Comparison of ENCODE assay signal across 11 cellular contexts in genomic region chr1:164748253-164748899, GRCh38.
A peak's percentile ranks its signal among the peaks of the same experiment; 100 is the strongest.
DNase-seq lines count a peak whose midpoint lies in the region; ATAC-seq and TF ChIP-seq lines count a peak whose summit lies in the region.
"Had no signal": no experiment of that assay in that cellular context is flagged by ENCODE, and none has a peak within 500 bp of the region (broad histone marks: within the 10 kb centered on the region; RNA-seq: fewer than 3 reads in every experiment).

No MANE protein-coding gene starts in this region.

- peaks cover under 1% of the 10 kb centered on the region; the same call in 1 of the 2 replicates for H3K4me1 ChIP-seq in HUES48 (ENCODE audit: control insufficient read depth, insufficient read depth, low read length)
- H3K4me1 ChIP-seq in right lobe of liver, result no peaks in the 10 kb centered on the region
- H3K4me1 ChIP-seq in testis, result no peaks in the 10 kb centered on the region

- intact Hi-C loops in right lobe of liver (cut with DNase I) (no loop called here), testis (cut with DNase I; ENCODE audit: low total_unique reads) (no loop called here)

- no peak overlapping the region for H3K4me3 ChIP-seq in HUES48 (ENCODE audit: low read depth, low read length)
- H3K4me3 ChIP-seq in right lobe of liver, result no peak overlapping the region
- no peak overlapping the region for H3K4me3 ChIP-seq in testis
- H3K4me3 ChIP-seq: GM12878 had no signal

- no peak overlapping the region for H3K4me3 Mint-ChIP-seq in chondrocyte (ENCODE audit: unreplicated experiment)
- no peak overlapping the region for H3K4me3 Mint-ChIP-seq in activated T-helper 17 cell treated with anti-CD3 and anti-CD28 coated beads, Interleukin-2, amount 50 U/mL, for 72 hours

- DNase-seq in chondrocyte (ENCODE audit: low spot score) (no peak), right lobe of liver (no peak), testis (peak; percentile 22), NCI-H345 (lab: John Stamatoyannopoulos, UW) (no peak)
- DNase-seq in NK-92 treated with Interleukin-12 subunit alpha and Interleukin-12 subunit beta, amount 100 ng/mL, for 24 hours (lab: John Stamatoyannopoulos, UW), result no peak
- DNase-seq in activated effector memory CD4-positive, alpha-beta T cell treated with Interleukin-2 at 50 U/mL for 16 hours, result no peak
- DNase-seq: erythroblast, NCI-H774 had no signal

- TF ChIP-seq POLR2A in right lobe of liver (IDR thresholded peaks at IDR 0.05) (no peak), testis (IDR thresholded peaks at IDR 0.05) (no peak)

- TF ChIP-seq CTCF in chondrocyte (IDR thresholded peaks at IDR 0.05) (no peak), right lobe of liver (IDR thresholded peaks at IDR 0.05) (no peak), testis (IDR thresholded peaks at IDR 0.05) (no peak)

- no peaks in the 10 kb centered on the region for H3K9me3 ChIP-seq in HUES48 (ENCODE audit: control insufficient read depth, insufficient read depth, low read length)
- no peaks in the 10 kb centered on the region for H3K9me3 ChIP-seq in right lobe of liver
- no peaks in the 10 kb centered on the region for H3K9me3 ChIP-seq in testis

- H3K27ac ChIP-seq in HUES48 (ENCODE audit: low read depth, low read length) (peak overlapping the region; percentile 37), right lobe of liver (peak overlapping the region in 1 of 3 donors; percentile 31), testis (peak overlapping the region in 1 of 2 donors; percentile 59)

- H3K27me3 ChIP-seq in HUES48 (ENCODE audit: control insufficient read depth, insufficient read depth, low read length) (no peaks in the 10 kb centered on the region), right lobe of liver (no peaks in the 10 kb centered on the region), testis (no peaks in the 10 kb centered on the region)

- no peaks in the 10 kb centered on the region for H3K9me3 Mint-ChIP-seq in chondrocyte (ENCODE audit: low read depth)
- no peaks in the 10 kb centered on the region for H3K9me3 Mint-ChIP-seq in activated T-helper 17 cell treated with anti-CD3 and anti-CD28 coated beads, Interleukin-2, amount 50 U/mL, for 72 hours

- no peak overlapping the region for H3K9ac ChIP-seq in HUES48 (ENCODE audit: low read depth, low read length)

- no peaks in the 10 kb centered on the region for H3K36me3 ChIP-seq in HUES48 (ENCODE audit: control insufficient read depth, insufficient read depth, low read length)
- no peaks in the 10 kb centered on the region for H3K36me3 ChIP-seq in right lobe of liver
- H3K36me3 ChIP-seq in testis (ENCODE audit: low read depth, missing control alignments), result no peaks in the 10 kb centered on the region

- peak overlapping the region; percentile 71 for H3K27ac Mint-ChIP-seq in chondrocyte (ENCODE audit: unreplicated experiment)
- H3K27ac Mint-ChIP-seq in activated T-helper 17 cell treated with anti-CD3 and anti-CD28 coated beads, Interleukin-2, amount 50 U/mL, for 72 hours, result no peak overlapping the region

- peaks cover 20% of the 10 kb centered on the region for H3K4me1 Mint-ChIP-seq in chondrocyte (ENCODE audit: low read depth)
- H3K4me1 Mint-ChIP-seq in activated T-helper 17 cell treated with anti-CD3 and anti-CD28 coated beads, Interleukin-2, amount 50 U/mL, for 72 hours, result no peaks in the 10 kb centered on the region

- no peaks in the 10 kb centered on the region for H3K36me3 Mint-ChIP-seq in chondrocyte (ENCODE audit: low read depth)
- H3K36me3 Mint-ChIP-seq in activated T-helper 17 cell treated with anti-CD3 and anti-CD28 coated beads, Interleukin-2, amount 50 U/mL, for 72 hours (ENCODE audit: low read depth), result no peaks in the 10 kb centered on the region

- H3K27me3 Mint-ChIP-seq in chondrocyte (ENCODE audit: low read depth), result no peaks in the 10 kb centered on the region
- peaks cover 5% of the 10 kb centered on the region for H3K27me3 Mint-ChIP-seq in activated T-helper 17 cell treated with anti-CD3 and anti-CD28 coated beads, Interleukin-2, amount 50 U/mL, for 72 hours

- 23% methylated on average over 10 of the region's 10 CpGs for WGBS in right lobe of liver (ENCODE audit: insufficient coverage, low coverage, low lambda C conversion rate, missing lambda C conversion rate)
- 41 to 57% methylated on average over 10 of the region's 10 CpGs for WGBS in testis, 2 donors

- ATAC-seq in right lobe of liver, result peak; percentile 80 to 85 (median 85)
- ATAC-seq in activated T-helper 17 cell treated with anti-CD3 and anti-CD28 coated beads, Interleukin-2, amount 50 U/mL, for 72 hours (replicated peaks), result no peak
- ATAC-seq: GM12878 had no signal
